11 cellular contexts compared by ENCODE assay signal in the genomic region with DNA sequence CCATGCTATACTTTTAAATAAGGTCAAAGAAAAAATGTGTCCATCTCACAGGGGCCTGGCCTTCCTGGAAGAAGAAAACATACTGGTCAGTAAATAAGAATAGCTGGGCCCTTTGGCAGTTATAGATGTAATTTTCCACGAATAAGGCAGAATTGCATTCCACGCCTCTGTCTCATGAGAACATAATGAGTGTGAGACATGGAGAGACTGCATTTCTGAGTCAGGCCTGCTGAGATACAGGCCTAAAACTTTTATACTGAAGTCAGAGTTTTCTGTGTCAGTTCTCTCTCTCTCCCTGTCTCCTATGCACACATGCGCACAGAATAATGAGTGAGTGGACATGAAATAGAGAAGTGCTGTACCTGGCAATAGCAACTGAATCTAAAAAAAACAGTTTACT. TPM values are rescaled to one million over a fixed set of nuclear protein-coding genes. Genes with fewer than 3 reads are reported as not detected.
DNase-seq lines count a peak whose midpoint lies in the region; ATAC-seq lines count a peak whose summit lies in the region.
"Had no signal": no experiment of that assay in that cellular context is flagged by ENCODE, and none has a peak within 500 bp of the region (broad histone marks: within the 10 kb centered on the region; RNA-seq: fewer than 3 reads in every experiment).

No MANE protein-coding gene starts in this region.

- POLR2A ChIA-PET in activated CD4-positive, alpha-beta memory T cell treated with anti-CD3 and anti-CD28 coated beads for 36 hours (lab: Charles Lee): no interaction called here

- peak; percentile 58 for DNase-seq in Daoy (ENCODE audit: low read depth)
- DNase-seq in Right ventricle myocardium superior: no peak
- DNase-seq in skeletal muscle cell (ENCODE audit: low read depth): peak; percentile 85
- no peak for DNase-seq in NCI-H146 treated with DMSO at 0.1 percent for 48 hours (lab: John Stamatoyannopoulos, UW; ENCODE audit: unreplicated experiment)
- no peak for DNase-seq in activated CD4-positive, alpha-beta memory T cell treated with anti-CD3 and anti-CD28 coated beads for 36 hours
- DNase-seq in ACHN: no peak
- DNase-seq: Calu3, NCI-H1092 treated with DMSO at 0.1 percent for 48 hours had no signal

- CTCF ChIA-PET in activated CD4-positive, alpha-beta memory T cell treated with anti-CD3 and anti-CD28 coated beads for 36 hours (lab: Charles Lee): interaction anchor here (1.1 to 1.2 kb wide), 2 partner anchors 102 to 119 kb away, joined by 3 to 4 read pairs; no protein-coding TSS in a partner anchor

- intact Hi-C loops in Right ventricle myocardium superior (cut with DNase I): no loop called here
- intact Hi-C loops in activated CD4-positive, alpha-beta memory T cell treated with anti-CD3 and anti-CD28 coated beads for 36 hours (cut with micrococcal nuclease): no loop called here

- H3K27ac Mint-ChIP-seq in activated T-helper 17 cell treated with anti-CD3 and anti-CD28 coated beads, Interleukin-2, amount 50 U/mL, for 72 hours: no peak overlapping the region
- H3K27ac Mint-ChIP-seq in activated CD4-positive, alpha-beta memory T cell treated with anti-CD3 and anti-CD28 coated beads for 36 hours: no peak overlapping the region
- H3K27ac Mint-ChIP-seq: stimulated activated naive CD8-positive, alpha-beta T cell treated with anti-CD3 and anti-CD28 coated beads, Interleukin-15, Interleukin-2, amounts not matched to agents 100 ng/mL and 50 ng/mL, for 24 hours had no signal

- H3K9me3 Mint-ChIP-seq in activated T-helper 17 cell treated with anti-CD3 and anti-CD28 coated beads, Interleukin-2, amount 50 U/mL, for 72 hours: no peaks in the 10 kb centered on the region
- peaks cover 2% of the 10 kb centered on the region for H3K9me3 Mint-ChIP-seq in activated CD4-positive, alpha-beta memory T cell treated with anti-CD3 and anti-CD28 coated beads for 36 hours

- H3K27me3 Mint-ChIP-seq in activated T-helper 17 cell treated with anti-CD3 and anti-CD28 coated beads, Interleukin-2, amount 50 U/mL, for 72 hours: no peaks in the 10 kb centered on the region
- H3K27me3 Mint-ChIP-seq in activated CD4-positive, alpha-beta memory T cell treated with anti-CD3 and anti-CD28 coated beads for 36 hours: peaks cover 9% of the 10 kb centered on the region

- peak; percentile 21 for ATAC-seq in activated T-helper 17 cell treated with anti-CD3 and anti-CD28 coated beads, Interleukin-2, amount 50 U/mL, for 72 hours (replicated peaks)
- ATAC-seq in Right ventricle myocardium superior (ENCODE audit: poor library complexity): peak; percentile 71
- ATAC-seq in GM19328 (IDR thresholded peaks at IDR 0.05; ENCODE audit: unreplicated experiment): no peak

- peaks cover 7% of the 10 kb centered on the region for H3K4me1 Mint-ChIP-seq in activated T-helper 17 cell treated with anti-CD3 and anti-CD28 coated beads, Interleukin-2, amount 50 U/mL, for 72 hours
- H3K4me1 Mint-ChIP-seq in activated CD4-positive, alpha-beta memory T cell treated with anti-CD3 and anti-CD28 coated beads for 36 hours (ENCODE audit: low read depth): peaks cover 16% of the 10 kb centered on the region

- H3K4me3 ChIP-seq in skeletal muscle cell (ENCODE audit: low read depth, low read length): no peak overlapping the region

- no peak overlapping the region for H3K4me3 Mint-ChIP-seq in activated T-helper 17 cell treated with anti-CD3 and anti-CD28 coated beads, Interleukin-2, amount 50 U/mL, for 72 hours
- H3K4me3 Mint-ChIP-seq in activated CD4-positive, alpha-beta memory T cell treated with anti-CD3 and anti-CD28 coated beads for 36 hours: no peak overlapping the region
- H3K4me3 Mint-ChIP-seq: stimulated activated naive CD8-positive, alpha-beta T cell treated with anti-CD3 and anti-CD28 coated beads, Interleukin-15, Interleukin-2, amounts not matched to agents 100 ng/mL and 50 ng/mL, for 24 hours had no signal

- in situ Hi-C loops in ACHN (cut with HindIII; ENCODE audit: low pct_ligation_motif_present, low pct_unique_long_range_greater_than_20kb, low sequenced_read_pairs): no loop called here

- H3K36me3 Mint-ChIP-seq in activated T-helper 17 cell treated with anti-CD3 and anti-CD28 coated beads, Interleukin-2, amount 50 U/mL, for 72 hours (ENCODE audit: low read depth): peaks cover 30% of the 10 kb centered on the region
- H3K36me3 Mint-ChIP-seq in activated CD4-positive, alpha-beta memory T cell treated with anti-CD3 and anti-CD28 coated beads for 36 hours: peaks cover 10% of the 10 kb centered on the region

RNA-seq across cellular contexts. Expression of a gene that starts 20.4 kb away (rescaled TPM):
- total RNA-seq in Daoy (2014; rRNA removed; shearing (Covaris generic)): 1.1 and 3.2 TPM in 2 replicates
- 10 to 100 TPM; 41.7 to 68.1 TPM for total RNA-seq in activated T-helper 17 cell treated with anti-CD3 and anti-CD28 coated beads, Interleukin-2, amount 50 U/mL, for 72 hours
- 21.1 TPM for total RNA-seq in Right ventricle myocardium superior
- total RNA-seq in activated CD4-positive, alpha-beta memory T cell treated with anti-CD3 and anti-CD28 coated beads for 36 hours: 10 to 100 TPM; 20.3 to 20.4 TPM

Comparison
In these comparisons a context has a peak if more than half of its experiments do, and no peak if none do; other contexts are left out.
1. DNase-seq: peak in Daoy (single experiment) and skeletal muscle cell (single experiment); none in Right ventricle myocardium superior (single experiment), NCI-H146 treated with DMSO at 0.1 percent for 48 hours (single experiment), activated CD4-positive, alpha-beta memory T cell treated with anti-CD3 and anti-CD28 coated beads for 36 hours (single experiment) and ACHN (single experiment).